In genomic region chr5:131263648-131264452, GRCh38 we compare ENCODE assay signal across 8 cellular contexts. TPM values are rescaled to one million over a fixed set of nuclear protein-coding genes. Genes with fewer than 3 reads are reported as not detected.
DNase-seq lines count a peak whose midpoint lies in the region; ATAC-seq, FAIRE-seq and TF ChIP-seq lines count a peak whose summit lies in the region.

A gene with protein sequence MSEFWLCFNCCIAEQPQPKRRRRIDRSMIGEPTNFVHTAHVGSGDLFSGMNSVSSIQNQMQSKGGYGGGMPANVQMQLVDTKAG (plus strand): TSS chr5:131264053. CDS start chr5:131359494, 95,441 bp downstream.

- CTCF ChIA-PET in A549 (lab: Yijun Ruan, JAX) (interaction anchor here (0.6 to 3.0 kb wide), 10 partner anchors 10 to 159 kb away, joined by 3 to 19 read pairs (median 4); no protein-coding TSS in a partner anchor), activated B cell treated with CpG ODN at 0.5 μM for 24 hours (lab: Charles Lee) (interaction anchor here (0.7 to 5.0 kb wide), 13 partner anchors 8 to 119 kb away, joined by 3 to 43 read pairs (median 5); no protein-coding TSS in a partner anchor)

- DNase-seq in A549 (ENCODE audit: low read depth in 1 of 2, low spot score in 1 of 2): peak; percentile 70 to 81
- peak; percentile 88 for DNase-seq in NCI-H2196 (lab: John Stamatoyannopoulos, UW; ENCODE audit: unreplicated experiment)
- DNase-seq in activated B cell treated with CpG ODN at 0.5 μM for 24 hours: peak; percentile 94
- peak; percentile 87 for DNase-seq in central memory CD4-positive, alpha-beta T cell
- peak; percentile 86 for DNase-seq in iris pigment epithelial cell (ENCODE audit: low read depth)
- DNase-seq in stimulated activated CD4-positive, alpha-beta T cell treated with anti-CD3 and anti-CD28 coated beads, Interleukin-12 subunit alpha, Interleukin-12 subunit beta, amount 100 ng/mL, for 4 hours: peak; percentile 83

- FAIRE-seq in A549 (lab: Jason Lieb, UNC): no peak

- peak within 1 kb of the TSS; percentile 82 for H3K4me2 ChIP-seq in A549

- peak; percentile 91 to 97 for ATAC-seq in A549
- ATAC-seq in GM18517 (IDR thresholded peaks at IDR 0.05; ENCODE audit: unreplicated experiment): peak; percentile 69
- ATAC-seq in HG03045 (IDR thresholded peaks at IDR 0.05; ENCODE audit: unreplicated experiment): peak; percentile 92
- ATAC-seq in activated B cell treated with CpG ODN at 0.5 μM for 24 hours (ENCODE audit: low read depth): peak; percentile 86

- intact Hi-C loops in activated B cell treated with CpG ODN at 0.5 μM for 24 hours (cut with micrococcal nuclease): loop anchor here (1.0 to 10.0 kb wide), 8 partner anchors 11 to 531 kb away; partner anchors contain the start of genes FNIP1 and LYRM7

- no peaks in the 10 kb centered on the region for H3K9me3 ChIP-seq in A549

- H3K4me1 Mint-ChIP-seq in activated B cell treated with CpG ODN at 0.5 μM for 24 hours: peaks cover 45% of the 10 kb centered on the region

- peak; percentile 88 for TF ChIP-seq POLR2A in A549 (IDR thresholded peaks at IDR 0.05; ENCODE audit: low read length)

- TF ChIP-seq CTCF in A549 (IDR thresholded peaks at IDR 0.05) (no peak), activated B cell treated with CpG ODN at 0.5 μM for 24 hours (IDR thresholded peaks at IDR 0.05) (no peak)

- H3K27ac Mint-ChIP-seq in activated B cell treated with CpG ODN at 0.5 μM for 24 hours: peak within 1 kb of the TSS; percentile 96

- H3K4me3 ChIP-seq in A549: peak within 1 kb of the TSS; percentile 97

- H3K9me3 Mint-ChIP-seq in activated B cell treated with CpG ODN at 0.5 μM for 24 hours: no peaks in the 10 kb centered on the region

- WGBS in A549 (ENCODE audit: missing lambda C conversion rate): 3% methylated on average over 10 of the region's 97 CpGs

- TF ChIP-seq RAD21 in A549 (conservative IDR thresholded peaks at IDR 0.05 in 1 of 2, IDR thresholded peaks at IDR 0.05 in 1 of 2): peak in 1 of 2 experiments; percentile 31; a peak in 1 of 5 replicates

- H3K27me3 Mint-ChIP-seq in activated B cell treated with CpG ODN at 0.5 μM for 24 hours: no peaks in the 10 kb centered on the region

- peak within 1 kb of the TSS; percentile 90 for H3K4me3 Mint-ChIP-seq in activated B cell treated with CpG ODN at 0.5 μM for 24 hours

- peaks cover 20% of the 10 kb centered on the region; the same call in 2 of the 3 replicates for H3K4me1 ChIP-seq in A549

- H3K27ac ChIP-seq in A549: peak within 1 kb of the TSS; percentile 98 to 99

- TF ChIP-seq EP300 in A549 (IDR thresholded peaks at IDR 0.05): no peak

- POLR2A ChIA-PET in A549 (lab: Yijun Ruan, JAX) (interaction anchor here (0.5 to 3.6 kb wide), 18 partner anchors 11 to 302 kb away, joined by 3 to 27 read pairs (median 4); partner anchors contain the start of gene HINT1), activated B cell treated with CpG ODN at 0.5 μM for 24 hours (lab: Charles Lee) (interaction anchor here (0.5 to 6.8 kb wide), 40 partner anchors 7 to 225 kb away, joined by 3 to 190 read pairs (median 6); partner anchors contain the start of gene HINT1)

- peaks cover 21% of the 10 kb centered on the region for H3K36me3 Mint-ChIP-seq in activated B cell treated with CpG ODN at 0.5 μM for 24 hours (ENCODE audit: low read depth)

TF ChIP-seq in A549, 52 proteins besides CTCF, POLR2A, EP300 and RAD21 (continues in another document):
- no peak for TF ChIP-seq MAFK (IDR thresholded peaks at IDR 0.05; ENCODE audit: partially characterized antibody)
- no peak for TF ChIP-seq HOXB5 (CRISPR knock-in tag; IDR thresholded peaks at IDR 0.05)
- TF ChIP-seq, protein P1, sequence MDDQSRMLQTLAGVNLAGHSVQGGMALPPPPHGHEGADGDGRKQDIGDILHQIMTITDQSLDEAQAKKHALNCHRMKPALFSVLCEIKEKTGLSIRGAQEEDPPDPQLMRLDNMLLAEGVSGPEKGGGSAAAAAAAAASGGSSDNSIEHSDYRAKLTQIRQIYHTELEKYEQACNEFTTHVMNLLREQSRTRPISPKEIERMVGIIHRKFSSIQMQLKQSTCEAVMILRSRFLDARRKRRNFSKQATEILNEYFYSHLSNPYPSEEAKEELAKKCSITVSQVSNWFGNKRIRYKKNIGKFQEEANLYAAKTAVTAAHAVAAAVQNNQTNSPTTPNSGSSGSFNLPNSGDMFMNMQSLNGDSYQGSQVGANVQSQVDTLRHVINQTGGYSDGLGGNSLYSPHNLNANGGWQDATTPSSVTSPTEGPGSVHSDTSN (IDR thresholded peaks at IDR 0.05): peak; percentile 22; the same call in 1 of the 2 replicates
- no peak for TF ChIP-seq FOSL2 (IDR thresholded peaks at IDR 0.05)
- TF ChIP-seq FOSL2 (CRISPR knock-in tag; IDR thresholded peaks at IDR 0.05): no peak
- no peak for TF ChIP-seq CHD2 (IDR thresholded peaks at IDR 0.05; ENCODE audit: low read length, partially characterized antibody)
- no peak for TF ChIP-seq CEBPB (IDR thresholded peaks at IDR 0.05)
- no peak for TF ChIP-seq BHLHE40 (IDR thresholded peaks at IDR 0.05; ENCODE audit: low read depth, low read length)
- TF ChIP-seq, protein P2, sequence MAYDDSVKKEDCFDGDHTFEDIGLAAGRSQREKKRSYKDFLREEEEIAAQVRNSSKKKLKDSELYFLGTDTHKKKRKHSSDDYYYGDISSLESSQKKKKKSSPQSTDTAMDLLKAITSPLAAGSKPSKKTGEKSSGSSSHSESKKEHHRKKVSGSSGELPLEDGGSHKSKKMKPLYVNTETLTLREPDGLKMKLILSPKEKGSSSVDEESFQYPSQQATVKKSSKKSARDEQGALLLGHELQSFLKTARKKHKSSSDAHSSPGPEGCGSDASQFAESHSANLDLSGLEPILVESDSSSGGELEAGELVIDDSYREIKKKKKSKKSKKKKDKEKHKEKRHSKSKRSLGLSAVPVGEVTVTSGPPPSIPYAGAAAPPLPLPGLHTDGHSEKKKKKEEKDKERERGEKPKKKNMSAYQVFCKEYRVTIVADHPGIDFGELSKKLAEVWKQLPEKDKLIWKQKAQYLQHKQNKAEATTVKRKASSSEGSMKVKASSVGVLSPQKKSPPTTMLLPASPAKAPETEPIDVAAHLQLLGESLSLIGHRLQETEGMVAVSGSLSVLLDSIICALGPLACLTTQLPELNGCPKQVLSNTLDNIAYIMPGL (CRISPR knock-in tag; IDR thresholded peaks at IDR 0.05; ENCODE audit: borderline replicate concordance): no peak
- no peak for TF ChIP-seq CBX8 (IDR thresholded peaks at IDR 0.05)
- TF ChIP-seq HDAC2 (IDR thresholded peaks at IDR 0.05): no peak
- TF ChIP-seq HOXA7 (CRISPR knock-in tag; IDR thresholded peaks at IDR 0.05): no peak
- TF ChIP-seq ZFP36 (IDR thresholded peaks at IDR 0.05; ENCODE audit: borderline replicate concordance, partially characterized antibody): no peak
- no peak for TF ChIP-seq JUNB (IDR thresholded peaks at IDR 0.05)
- no peak for TF ChIP-seq MAZ (IDR thresholded peaks at IDR 0.05; ENCODE audit: borderline replicate concordance, low read depth, low read length)
- no peak for TF ChIP-seq CHD4 (IDR thresholded peaks at IDR 0.05; ENCODE audit: borderline replicate concordance)
- TF ChIP-seq NPAS2 (CRISPR knock-in tag; IDR thresholded peaks at IDR 0.05; ENCODE audit: borderline replicate concordance): no peak
- peak; percentile 76 to 78 for TF ChIP-seq JUN (IDR thresholded peaks at IDR 0.05)
- TF ChIP-seq KDM5A (IDR thresholded peaks at IDR 0.05): no peak
- no peak for TF ChIP-seq SREBF2 (IDR thresholded peaks at IDR 0.05)
- no peak for TF ChIP-seq EHF (CRISPR knock-in tag; IDR thresholded peaks at IDR 0.05)
- no peak for TF ChIP-seq HOXB13 (CRISPR knock-in tag; IDR thresholded peaks at IDR 0.05; ENCODE audit: low read depth)
- no peak for TF ChIP-seq E2F6 (IDR thresholded peaks at IDR 0.05; ENCODE audit: borderline replicate concordance, low read depth)
- no peak for TF ChIP-seq ZC3H11A (IDR thresholded peaks at IDR 0.05)
- TF ChIP-seq USF2 (IDR thresholded peaks at IDR 0.05): no peak
- TF ChIP-seq, protein P3, sequence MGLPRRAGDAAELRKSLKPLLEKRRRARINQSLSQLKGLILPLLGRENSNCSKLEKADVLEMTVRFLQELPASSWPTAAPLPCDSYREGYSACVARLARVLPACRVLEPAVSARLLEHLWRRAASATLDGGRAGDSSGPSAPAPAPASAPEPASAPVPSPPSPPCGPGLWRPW (IDR thresholded peaks at IDR 0.05): no peak
- TF ChIP-seq GATA3 (IDR thresholded peaks at IDR 0.05; ENCODE audit: borderline replicate concordance): no peak
- TF ChIP-seq KDM1A (IDR thresholded peaks at IDR 0.05; ENCODE audit: low read depth): no peak
- no peak for TF ChIP-seq FOSB (CRISPR knock-in tag; IDR thresholded peaks at IDR 0.05)
- TF ChIP-seq PHF8 (IDR thresholded peaks at IDR 0.05; ENCODE audit: borderline replicate concordance, low read depth): peak; percentile 94
- TF ChIP-seq SMC3 (IDR thresholded peaks at IDR 0.05): no peak; the same call in 2 of the 3 replicates

RNA-seq across cellular contexts. Expression of the gene that starts here (rescaled TPM):
- polyA plus RNA-seq in A549 (2011; rRNA removed): 48.7 and 66.4 TPM in 2 replicates
- 11.7 and 12.6 TPM in 2 replicates for polyA plus RNA-seq in A549 (2012; cell fraction: cytosol; rRNA removed)
- 3.4 and 7.3 TPM in 2 replicates for polyA plus RNA-seq in A549 (2012; cell fraction: nucleus; rRNA removed)
- polyA plus RNA-seq in A549 (2017; fragmentation: RNase III; extraction: RNeasy Plus Mini Kit Qiagen cat#74134 plus additional on column Dnase treatment): 25.7 to 27.1 TPM (median 25.8 TPM) in 3 replicates
- 26.0 and 30.8 TPM in 2 replicates for polyA minus RNA-seq in A549 (2011; rRNA and poly(A)+ RNA removed)
- 114 and 122 TPM in 2 replicates for total RNA-seq in activated B cell treated with CpG ODN at 0.5 μM for 24 hours

Comparison
In these comparisons a context has a peak if more than half of its experiments do, and no peak if none do; other contexts are left out.
1. Peak in every context shown above with its lines: DNase-seq, ATAC-seq, H3K4me3 ChIP-seq and H3K27ac ChIP-seq.